Comparison of ENCODE assay signal across 17 cellular contexts in the genomic region with DNA sequence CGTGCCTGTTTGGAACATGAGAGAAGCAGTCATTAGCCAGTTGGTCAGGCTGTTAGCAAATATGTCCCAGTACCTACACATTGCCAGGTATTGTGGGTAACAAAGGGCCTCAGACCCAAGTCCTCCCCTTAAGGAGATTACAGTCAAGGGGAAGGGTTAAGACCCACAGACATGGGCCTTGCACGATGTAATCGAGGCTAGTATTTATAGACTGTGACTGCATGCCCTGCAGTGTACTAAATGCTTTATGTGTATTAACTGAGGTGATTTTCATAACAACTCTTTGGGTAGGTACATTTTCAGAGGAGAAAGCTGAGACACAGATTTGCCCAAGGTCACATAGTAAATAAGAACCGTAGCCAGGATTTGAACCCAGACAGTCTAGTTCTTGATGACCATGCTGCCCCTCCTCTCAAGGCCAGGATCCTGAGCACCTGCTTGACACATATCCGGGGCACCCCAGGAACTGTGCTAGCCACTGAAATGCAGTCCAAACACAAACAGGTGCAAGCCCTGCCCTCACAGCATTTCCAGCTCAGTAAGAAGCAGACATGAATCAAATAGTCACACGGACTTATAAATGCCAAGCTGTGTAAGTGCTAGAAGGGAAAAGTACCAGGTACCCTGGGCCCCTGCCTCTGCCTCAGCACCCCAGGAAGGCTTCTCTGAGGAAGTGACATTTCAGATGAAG. TPM values are rescaled to one million over a fixed set of nuclear protein-coding genes. Genes with fewer than 3 reads are reported as not detected.
"Had no signal": no experiment of that assay in that cellular context is flagged by ENCODE, and none has a peak within 500 bp of the region (broad histone marks: within the 10 kb centered on the region; RNA-seq: fewer than 3 reads in every experiment).

No MANE protein-coding gene starts in this region.

- H3K27ac ChIP-seq: ascending aorta, breast epithelium, gastroesophageal sphincter, hepatocyte, prostate gland had no signal

- DNase-seq: activated CD4-positive, alpha-beta memory T cell treated with anti-CD3 and anti-CD28 coated beads for 36 hours; activated CD4-positive, alpha-beta T cell treated with anti-CD3 and anti-CD28 coated beads for 36 hours; activated CD8-positive, alpha-beta memory T cell treated with anti-CD3 and anti-CD28 coated beads, Interleukin-2, amount 10 ng/mL, durations not matched to agents 7 days and 5 days; activated naive CD4-positive, alpha-beta T cell treated with anti-CD3 and anti-CD28 coated beads, Interleukin-2, amount 10 ng/mL, durations not matched to agents 7 days and 5 days; activated T-cell treated with anti-CD3 and anti-CD28 coated beads, Interleukin-2, amount 50 U/mL, for 1 hour; islet precursor cell; mesenchymal stem cell; nucleus accumbens; stimulated activated CD4-positive, alpha-beta T cell treated with anti-CD3 and anti-CD28 coated beads, Interleukin-1b, Interleukin-23, amount 100 ng/mL, for 48 hours; stimulated activated naive CD8-positive, alpha-beta T cell treated with anti-CD3 and anti-CD28 coated beads, Interleukin-15, amount 100 ng/mL, for 72 hours had no signal

- H3K27me3 ChIP-seq: ascending aorta, breast epithelium, gastroesophageal sphincter, hepatocyte had no signal

- H3K4me1 ChIP-seq: ascending aorta, breast epithelium, prostate gland had no signal

- ATAC-seq: activated CD4-positive, alpha-beta T cell treated with anti-CD3 and anti-CD28 coated beads for 36 hours; activated CD8-positive, alpha-beta memory T cell treated with anti-CD3 and anti-CD28 coated beads, Interleukin-2, amount 10 ng/mL, durations not matched to agents 7 days and 5 days; gastroesophageal sphincter; natural killer cell treated with Interleukin-12 subunit alpha and Interleukin-12 subunit beta and Interleukin-15 and Interleukin-18, amount 100 ng/mL, for 72 hours; sciatic nerve; stimulated activated naive CD8-positive, alpha-beta T cell treated with anti-CD3 and anti-CD28 coated beads, Interleukin-15, amount 100 ng/mL, for 72 hours had no signal

- H3K4me3 ChIP-seq: ascending aorta, breast epithelium, gastroesophageal sphincter, hepatocyte, prostate gland had no signal

- H3K9me3 ChIP-seq: ascending aorta, breast epithelium, gastroesophageal sphincter, prostate gland had no signal

RNA-seq across cellular contexts. Expression of a gene that starts 41.6 kb away (rescaled TPM):
- total RNA-seq: activated CD4-positive, alpha-beta memory T cell treated with anti-CD3 and anti-CD28 coated beads for 36 hours; activated CD8-positive, alpha-beta memory T cell treated with anti-CD3 and anti-CD28 coated beads, Interleukin-2, amount 10 ng/mL, durations not matched to agents 7 days and 5 days had no signal
